8 cellular contexts compared by ENCODE assay signal in the genomic region with DNA sequence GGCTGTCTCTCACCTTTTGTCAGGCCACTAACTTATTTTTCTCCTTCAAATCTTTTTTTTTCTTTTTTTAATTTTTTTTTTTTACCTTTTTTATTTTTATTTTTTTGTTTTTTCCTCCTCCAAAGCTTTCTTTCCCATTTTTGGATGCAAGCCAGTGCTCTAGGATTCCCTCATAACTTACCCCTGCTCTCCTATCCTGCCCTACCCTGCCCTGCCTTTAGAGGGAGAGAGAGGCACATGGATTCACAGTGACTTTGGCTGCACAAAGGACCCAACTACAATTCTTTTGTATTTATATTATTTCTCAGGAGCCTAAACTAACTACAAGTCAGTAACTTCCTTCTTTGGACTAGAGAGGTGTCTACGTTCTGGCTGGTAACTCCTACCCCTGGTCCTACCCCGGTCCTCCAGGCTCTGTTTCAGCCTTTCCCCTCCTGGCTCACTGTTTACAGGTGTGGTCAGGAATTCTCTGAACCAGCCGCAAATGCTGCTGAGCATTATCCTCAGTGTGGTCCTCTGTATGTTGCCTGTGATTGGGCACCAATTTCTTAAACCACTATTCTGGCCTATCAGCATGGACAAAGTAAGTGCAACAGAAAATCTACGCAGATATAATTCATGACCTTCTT. TPM values are rescaled to one million over a fixed set of nuclear protein-coding genes. Genes with fewer than 3 reads are reported as not detected.
DNase-seq lines count a peak whose midpoint lies in the region; ATAC-seq, FAIRE-seq and TF ChIP-seq lines count a peak whose summit lies in the region.

No MANE protein-coding gene starts in this region.

- in situ Hi-C loops in GM12878 (cut with MboI): no loop called here

- no peak overlapping the region for H3K4me2 ChIP-seq in GM12878 (ENCODE audit: control insufficient read depth, insufficient read depth)

- ATAC-seq in GM12878 (peak; percentile 75), upper lobe of right lung (peak; percentile 84), GM18867 (IDR thresholded peaks at IDR 0.05; ENCODE audit: unreplicated experiment) (no peak), GM21360 (IDR thresholded peaks at IDR 0.05; ENCODE audit: unreplicated experiment) (no peak)

- H3K4me1 ChIP-seq in BE2C: no peaks in the 10 kb centered on the region
- H3K4me1 ChIP-seq in GM12878 (ENCODE audit: control insufficient read depth, insufficient read depth, low read length): no peaks in the 10 kb centered on the region
- H3K4me1 ChIP-seq in upper lobe of right lung: no peaks in the 10 kb centered on the region

- H3K36me3 ChIP-seq in BE2C (no peaks in the 10 kb centered on the region), GM12878 (ENCODE audit: control insufficient read depth in 2 of 2, insufficient read depth in 2 of 2, low read length in 1 of 2) (no peaks in the 10 kb centered on the region), upper lobe of right lung (no peaks in the 10 kb centered on the region)

- no peak overlapping the region for H3K27ac ChIP-seq in GM12878 (ENCODE audit: control insufficient read depth, insufficient read depth)
- H3K27ac ChIP-seq in upper lobe of right lung: no peak overlapping the region

- H3K4me3 ChIP-seq in BE2C (ENCODE audit: low read depth, low read length) (no peak overlapping the region), GM12878 (no peak overlapping the region), upper lobe of right lung (no peak overlapping the region)

- whole genome bisulfite sequencing in GM12878 (ENCODE audit: insufficient coverage, insufficient replicate concordance, low lambda C conversion rate, missing lambda C conversion rate): 35% methylated on average over 4 of the region's 4 CpGs

- H4K20me1 ChIP-seq in GM12878 (ENCODE audit: control insufficient read depth, insufficient read depth): no peaks in the 10 kb centered on the region

- intact Hi-C loops in GM12878 (cut with micrococcal nuclease; ENCODE audit: unreplicated experiment) (no loop called here), upper lobe of right lung (cut with DNase I) (no loop called here)

- no peak for TF ChIP-seq POLR2A in GM12878 (IDR thresholded peaks at IDR 0.05; ENCODE audit: low read depth, low read length)

- BruUV-seq in GM12878 (replicated peaks; lab: Mats Ljungman, UMichigan): no TSS peak

- H3K9me3 ChIP-seq in BE2C: no peaks in the 10 kb centered on the region
- no peaks in the 10 kb centered on the region for H3K9me3 ChIP-seq in GM12878 (replicated peaks; ENCODE audit: control insufficient read depth, insufficient read depth, low read length)
- no peaks in the 10 kb centered on the region for H3K9me3 ChIP-seq in upper lobe of right lung

- no peak for TF ChIP-seq EP300 in GM12878 (IDR thresholded peaks at IDR 0.05; ENCODE audit: borderline replicate concordance in 1 of 2, control insufficient read depth in 1 of 2, low read depth in 2 of 2, low read length in 2 of 2)

- FAIRE-seq in GM12878 (lab: Jason Lieb, UNC): peak; percentile 69

- CTCF ChIA-PET in GM12878 (lab: Yijun Ruan, JAX): interaction anchor here (0.8 kb wide), 1 partner anchor 49 kb away, joined by 3 read pairs; no protein-coding TSS in a partner anchor

- POLR2A ChIA-PET in GM12878 (lab: Charles Lee): no interaction called here

- peaks cover 6% of the 10 kb centered on the region for H3K27me3 ChIP-seq in BE2C
- no peaks in the 10 kb centered on the region for H3K27me3 ChIP-seq in GM12878 (replicated peaks in 1 of 2; ENCODE audit: control insufficient read depth in 2 of 2, insufficient read depth in 2 of 2, low read length in 1 of 2)
- no peaks in the 10 kb centered on the region for H3K27me3 ChIP-seq in upper lobe of right lung

- SMC1A ChIA-PET in GM12878 (lab: Charles Lee; ENCODE audit: uncharacterized antibody, unreplicated experiment): interaction anchor here (1.6 kb wide), 1 partner anchor 72 kb away, joined by 6 read pairs; no protein-coding TSS in a partner anchor

- no peaks in the 10 kb centered on the region for H3K79me2 ChIP-seq in GM12878 (ENCODE audit: control insufficient read depth, insufficient read depth, low read length)

- DNase-seq in BE2C (peak; percentile 52), H4 (ENCODE audit: low spot score) (peak; percentile 75), NOMO-1 treated with dmso at 0.1 percent for 144 hours (lab: John Stamatoyannopoulos, UW; ENCODE audit: unreplicated experiment) (peak; percentile 60), GM12878 (ENCODE audit: low read depth, low spot score) (no peak), kidney glomerular epithelial cell (lab: John Stamatoyannopoulos, UW) (peak; percentile 60), upper lobe of right lung (no peak)

- RAD21 ChIA-PET in GM12878 (lab: Charles Lee; ENCODE audit: unreplicated experiment): no interaction called here

- peak; percentile 72 for TF ChIP-seq RAD21 in GM12878 (IDR thresholded peaks at IDR 0.05; ENCODE audit: insufficient read depth, low read depth, low read length)

- TF ChIP-seq CTCF in BE2C (IDR thresholded peaks at IDR 0.05; ENCODE audit: low read depth, low read length) (peak; percentile 81), GM12878 (IDR thresholded peaks at IDR 0.05 in 2 of 3, conservative IDR thresholded peaks at IDR 0.05 in 1 of 3; ENCODE audit: control insufficient read depth in 2 of 3, extremely low read depth in 1 of 3, insufficient read depth in 1 of 3, low read depth in 3 of 3, low read length in 3 of 3) (peak; percentile 57 to 69 (median 64); a peak in 5 of 6 replicates), upper lobe of right lung (IDR thresholded peaks at IDR 0.05) (peak; percentile 66)

- H2AFZ ChIP-seq in GM12878 (ENCODE audit: control insufficient read depth, low read depth, low read length): no peak overlapping the region

- no peak overlapping the region for H3K9ac ChIP-seq in GM12878 (ENCODE audit: control insufficient read depth, insufficient read depth, low read length)

TF ChIP-seq in GM12878, 131 proteins besides CTCF, POLR2A, EP300 and RAD21:
- TF ChIP-seq SMC3 (IDR thresholded peaks at IDR 0.05; ENCODE audit: borderline replicate concordance, low read length) (peak; percentile 37; the same call in 1 of the 2 replicates), PAX8 (IDR thresholded peaks at IDR 0.05) (no peak), MEF2A (IDR thresholded peaks at IDR 0.05; ENCODE audit: insufficient read depth, low read depth, low read length) (no peak), YY1 (IDR thresholded peaks at IDR 0.05; ENCODE audit: low read depth, low read length) (0 out of 2 replicates have a peak, but pooled peaks have one; percentile 11), HDGF (IDR thresholded peaks at IDR 0.05) (no peak)
- TF ChIP-seq, protein P1, sequence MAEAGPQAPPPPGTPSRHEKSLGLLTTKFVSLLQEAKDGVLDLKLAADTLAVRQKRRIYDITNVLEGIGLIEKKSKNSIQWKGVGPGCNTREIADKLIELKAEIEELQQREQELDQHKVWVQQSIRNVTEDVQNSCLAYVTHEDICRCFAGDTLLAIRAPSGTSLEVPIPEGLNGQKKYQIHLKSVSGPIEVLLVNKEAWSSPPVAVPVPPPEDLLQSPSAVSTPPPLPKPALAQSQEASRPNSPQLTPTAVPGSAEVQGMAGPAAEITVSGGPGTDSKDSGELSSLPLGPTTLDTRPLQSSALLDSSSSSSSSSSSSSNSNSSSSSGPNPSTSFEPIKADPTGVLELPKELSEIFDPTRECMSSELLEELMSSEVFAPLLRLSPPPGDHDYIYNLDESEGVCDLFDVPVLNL (IDR thresholded peaks at IDR 0.05; ENCODE audit: low read depth, low read length): no peak

RNA-seq across cellular contexts. Expression of a gene that starts 8.4 kb away (rescaled TPM):
- 12.2 TPM for polyA plus RNA-seq in BE2C (2012; ENCODE audit: insufficient read depth, insufficient read length, low read depth)
- total RNA-seq in H4 (2014; rRNA removed; shearing (Covaris generic)): 6.2 and 8.7 TPM in 2 replicates
- total RNA-seq in GM12878 (2013; cell fraction: nucleolus; rRNA removed): not detected in 2 replicates
- total RNA-seq in GM12878 (2014; rRNA removed): not detected in 2 replicates
- not detected in 2 replicates for total RNA-seq in GM12878 (2014; rRNA removed; fragmentation: Illumina TruSeq; extraction: Trizol)
- total RNA-seq in GM12878 (2021): not detected in 2 replicates
- polyA plus RNA-seq in GM12878 (2011; ENCODE audit: low read depth): not detected
- polyA plus RNA-seq in GM12878 (2011; rRNA removed): not detected in 2 replicates
- not detected in 2 replicates for polyA plus RNA-seq in GM12878 (2011; cell fraction: cytosol; rRNA removed)
- 0.03 TPM in 1 of 2 replicates, not detected in the other for polyA plus RNA-seq in GM12878 (2011; cell fraction: nucleus; rRNA removed)
- 0.05 and 0.07 TPM in 2 replicates for polyA plus RNA-seq in GM12878 (2012)
- polyA plus RNA-seq in GM12878 (2014; fragmentation: Illumina TruSeq; extraction: Trizol): not detected in 2 replicates
- not detected for polyA plus RNA-seq in GM12878 (2014; fragmentation: Nextera tagmentation; extraction: Ambion mirVana)
- not detected in 2 replicates for polyA plus RNA-seq in GM12878 (2014; rRNA removed)
- not detected for polyA plus RNA-seq in GM12878 (2016; fragmentation: Nextera tagmentation; extraction: Ambion mirVana)
- not detected in 2 replicates for polyA minus RNA-seq in GM12878 (2011; rRNA and poly(A)+ RNA removed)
- polyA minus RNA-seq in GM12878 (2011; cell fraction: cytosol; rRNA and poly(A)+ RNA removed): not detected in 2 replicates
- not detected in 2 replicates for polyA minus RNA-seq in GM12878 (2011; cell fraction: nucleus; rRNA and poly(A)+ RNA removed)
- 31.5 TPM for total RNA-seq in upper lobe of right lung

Comparison
In these comparisons a context has a peak if more than half of its experiments do, and no peak if none do; other contexts are left out.
1. DNase-seq: peak in BE2C (single experiment), H4 (single experiment), NOMO-1 treated with dmso at 0.1 percent for 144 hours (single experiment) and kidney glomerular epithelial cell (single experiment); none in GM12878 (single experiment) and upper lobe of right lung (single experiment).
2. ATAC-seq: peak in GM12878 (single experiment) and upper lobe of right lung (single experiment); none in GM18867 (single experiment) and GM21360 (single experiment).
3. Peak in every context shown above with its lines, with median percentiles within 50 percentile points of each other: CTCF ChIP-seq.